In the genomic region with DNA sequence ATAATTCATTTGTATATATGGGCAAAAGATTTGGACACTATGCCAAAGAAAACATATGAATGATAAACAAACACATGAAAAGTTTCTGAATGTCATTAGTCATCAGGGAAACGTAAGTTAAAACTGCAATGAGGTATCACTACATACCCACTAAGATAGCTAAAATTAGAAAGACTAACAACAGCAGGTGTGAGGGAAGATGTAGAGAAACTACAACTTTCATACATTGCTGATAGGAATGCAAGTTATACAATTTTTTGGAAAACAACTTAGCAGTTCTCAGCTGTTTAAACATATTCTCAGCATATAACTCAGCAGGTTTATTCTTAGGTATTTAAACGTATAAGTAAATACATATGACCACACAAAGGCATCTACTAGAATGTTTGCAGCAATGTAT, we compare ENCODE assay signal across 23 cellular contexts.
"Had no signal": no experiment of that assay in that cellular context is flagged by ENCODE, and none has a peak within 500 bp of the region (broad histone marks: within the 10 kb centered on the region; RNA-seq: fewer than 3 reads in every experiment).

No MANE protein-coding gene starts in this region.

- H3K27me3 ChIP-seq: ovary, right atrium auricular region, right lobe of liver, stomach, testis, thyroid gland, transverse colon, upper lobe of left lung, vagina had no signal

- DNase-seq: islet precursor cell; left ventricle myocardium inferior; midbrain; mucosa of descending colon; naive thymus-derived CD4-positive, alpha-beta T cell; ovary; right lobe of liver; stimulated activated CD4-positive, alpha-beta T cell treated with anti-CD3 and anti-CD28 coated beads, Interleukin-12 subunit alpha, Interleukin-12 subunit beta, amount 100 ng/mL, for 4 hours; stimulated activated CD4-positive, alpha-beta T cell treated with anti-CD3 and anti-CD28 coated beads, Interleukin-15, amount 100 ng/mL, for 24 hours; stimulated activated CD4-positive, alpha-beta T cell treated with anti-CD3 and anti-CD28 coated beads, Interleukin-2, amount 100 ng/mL, for 24 hours; stimulated activated CD4-positive, alpha-beta T cell treated with anti-CD3 and anti-CD28 coated beads, Interleukin-4, amount 100 ng/mL, for 1 hour; stimulated activated naive B cell treated with anti-CD40 and anti-IgM and Interleukin-4, amounts not matched to agents 10 μg/mL and 1 μg/mL and 100 μg/mL, for 72 hours; stimulated activated naive CD8-positive, alpha-beta T cell treated with anti-CD3 and anti-CD28 coated beads, Interleukin-15, Interleukin-2, amounts not matched to agents 100 U/mL and 50 U/mL, for 24 hours; stomach; testis; thyroid gland; transverse colon; upper lobe of left lung had no signal

- H3K27ac ChIP-seq: left ventricle myocardium inferior, ovary, right atrium auricular region, right lobe of liver, skin epidermis, stomach, testis, thyroid gland, transverse colon, upper lobe of left lung, vagina had no signal

- H3K36me3 ChIP-seq: left ventricle myocardium inferior, ovary, right atrium auricular region, right lobe of liver, stomach, thyroid gland, transverse colon, upper lobe of left lung, vagina had no signal

- ATAC-seq: mucosa of descending colon; naive thymus-derived CD4-positive, alpha-beta T cell; natural killer cell treated with Interleukin-12 subunit alpha and Interleukin-12 subunit beta and Interleukin-15 and Interleukin-18, amount 100 ng/mL, for 72 hours; right lobe of liver; stimulated activated naive B cell treated with anti-CD40 and anti-IgM and Interleukin-4, amounts not matched to agents 10 μg/mL and 1 μg/mL and 100 μg/mL, for 72 hours; stimulated activated naive CD8-positive, alpha-beta T cell treated with anti-CD3 and anti-CD28 coated beads, Interleukin-15, Interleukin-2, amounts not matched to agents 100 U/mL and 50 U/mL, for 24 hours had no signal

- H3K4me1 ChIP-seq: left ventricle myocardium inferior, right atrium auricular region, right lobe of liver, stomach, thyroid gland, transverse colon, upper lobe of left lung, vagina had no signal

- H3K4me3 ChIP-seq: left ventricle myocardium inferior, lung, mucosa of descending colon, ovary, right atrium auricular region, right lobe of liver, skin epidermis, stomach, testis, thyroid gland, transverse colon, upper lobe of left lung, vagina had no signal

- H3K9me3 ChIP-seq: left ventricle myocardium inferior, mucosa of descending colon, ovary, right atrium auricular region, right lobe of liver, stomach, testis, thyroid gland, transverse colon, upper lobe of left lung, vagina had no signal
